ENCODE assay signal across 8 cellular contexts in the genomic region with DNA sequence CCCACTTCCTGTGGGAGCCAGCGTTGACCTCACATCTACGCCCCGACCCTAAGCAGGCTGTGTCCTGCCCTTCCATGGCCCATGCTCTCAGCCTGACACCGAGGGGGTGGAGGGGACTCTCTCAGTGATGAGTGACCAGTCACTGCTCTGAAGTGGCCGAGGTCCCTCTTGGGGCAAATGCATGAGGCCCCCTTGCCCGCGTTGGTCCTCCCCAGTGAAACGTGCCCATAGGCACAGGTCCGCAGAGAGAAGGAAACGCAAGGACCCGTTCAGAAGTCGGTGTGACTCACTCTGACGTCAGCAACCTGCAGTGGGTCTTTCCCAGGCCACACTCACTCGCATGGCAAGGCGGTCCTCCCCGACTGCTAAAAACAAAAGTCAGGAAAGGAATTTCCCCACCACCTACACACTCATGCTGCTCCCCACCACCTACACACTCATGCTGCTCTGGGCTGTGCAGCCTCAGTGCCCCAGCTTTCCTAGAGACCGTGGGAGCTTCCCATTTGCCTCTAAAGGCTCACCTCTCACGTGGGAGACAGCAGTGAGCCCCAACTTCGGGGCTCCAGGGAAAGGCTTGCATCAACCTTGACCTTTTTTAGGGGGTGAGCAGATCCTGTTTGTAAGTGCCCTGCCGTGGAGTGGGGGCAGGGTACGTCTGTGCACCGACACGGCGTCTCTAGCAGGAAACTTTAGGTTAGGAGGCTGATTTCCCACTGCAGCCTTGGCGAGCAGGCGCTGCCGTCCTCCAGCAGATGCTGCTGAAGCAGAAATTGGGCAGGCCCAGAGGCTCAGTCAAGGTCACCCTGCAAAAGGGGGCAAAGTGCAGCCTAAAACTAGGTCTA. TPM values are rescaled to one million over a fixed set of nuclear protein-coding genes. Genes with fewer than 3 reads are reported as not detected.
DNase-seq lines count a peak whose midpoint lies in the region; ATAC-seq and TF ChIP-seq lines count a peak whose summit lies in the region.

No MANE protein-coding gene starts in this region.

- DNase-seq in GM19238 (ENCODE audit: insufficient read length, low spot score) (peak; percentile 75), psoas muscle (no peak), T1000 (lab: John Stamatoyannopoulos, UW) (no peak), HuH-7 (ENCODE audit: low spot score) (no peak)
- peak; percentile 95 to 97 for DNase-seq in activated CD4-positive, alpha-beta T cell treated with anti-CD3 and anti-CD28 coated beads for 4 hours
- peak; percentile 91 for DNase-seq in effector CD4-positive, alpha-beta T cell
- DNase-seq in stimulated activated CD4-positive, alpha-beta T cell treated with anti-CD3 and anti-CD28 coated beads, Interleukin-1b, Interleukin-23, amount 100 ng/mL, for 1 hour (ENCODE audit: low read depth in 2 of 2), result peak; percentile 72 to 82

- no peaks in the 10 kb centered on the region for H3K36me3 ChIP-seq in psoas muscle (ENCODE audit: insufficient read depth in 1 of 2, low read depth in 1 of 2)

- ATAC-seq in HG03139 (IDR thresholded peaks at IDR 0.05; ENCODE audit: unreplicated experiment) (peak; percentile 66), psoas muscle (no peak)

- H3K9me3 ChIP-seq in psoas muscle, result no peaks in the 10 kb centered on the region

- H3K4me1 ChIP-seq in psoas muscle, result no peaks in the 10 kb centered on the region

- no peak overlapping the region for H3K4me3 ChIP-seq in psoas muscle

- intact Hi-C loops in psoas muscle (cut with DNase I), result no loop called here

- H3K27me3 ChIP-seq in psoas muscle (ENCODE audit: insufficient read depth in 3 of 3, low read length in 2 of 3), result peaks cover 0 to 23% (median 4%) of the 10 kb centered on the region in 3 donors

- 50 to 58% (median 56%) methylated on average over 27 of the region's 27 CpGs for WGBS in psoas muscle, 3 donors

- no peak overlapping the region for H3K27ac ChIP-seq in psoas muscle

- no peak for TF ChIP-seq CTCF in psoas muscle (IDR thresholded peaks at IDR 0.05)

RNA-seq across cellular contexts. Expression of a gene that starts 11.4 kb away (rescaled TPM):
- under 1 TPM in 1 of 4 donors, not detected in 3; 0.21 TPM for total RNA-seq in psoas muscle
- under 1 TPM in 1 of 3 donors, not detected in 2; 0.06 TPM for polyA plus RNA-seq in psoas muscle

RNA-seq across cellular contexts. Expression of a gene that starts 19.3 kb away (rescaled TPM):
- under 1 TPM in 1 of 4 donors, not detected in 3; 0.25 TPM for total RNA-seq in psoas muscle
- not detected for polyA plus RNA-seq in psoas muscle

RNA-seq across cellular contexts. Expression of a gene that starts 48.8 kb away (rescaled TPM):
- total RNA-seq in psoas muscle, result not detected
- polyA plus RNA-seq in psoas muscle, result under 1 TPM in 1 of 3 donors, not detected in 2; 0.16 TPM

Comparison
In these comparisons a context has a peak if more than half of its experiments do, and no peak if none do; other contexts are left out.
1. DNase-seq: peak in GM19238 (single experiment), activated CD4-positive, alpha-beta T cell treated with anti-CD3 and anti-CD28 coated beads for 4 hours (2 of 2), effector CD4-positive, alpha-beta T cell (single experiment) and stimulated activated CD4-positive, alpha-beta T cell treated with anti-CD3 and anti-CD28 coated beads, Interleukin-1b, Interleukin-23, amount 100 ng/mL, for 1 hour (2 of 2); none in psoas muscle (0 of 2), T1000 (single experiment) and HuH-7 (single experiment).